In genomic region chr10:87634311-87634710, GRCh38 we compare ENCODE assay signal across 17 cellular contexts.
"Had no signal": no experiment of that assay in that cellular context is flagged by ENCODE, and none has a peak within 500 bp of the region (broad histone marks: within the 10 kb centered on the region; RNA-seq: fewer than 3 reads in every experiment).

No MANE protein-coding gene starts in this region.

- H3K9me3 ChIP-seq: left ventricle myocardium inferior, thyroid gland had no signal

- H3K27me3 ChIP-seq: hepatocyte, thyroid gland had no signal

- H3K36me3 ChIP-seq: left ventricle myocardium inferior, thyroid gland, WERI-Rb-1 had no signal

- H3K27ac ChIP-seq: hepatocyte, left ventricle myocardium inferior, thyroid gland, WERI-Rb-1 had no signal

- DNase-seq: activated CD4-positive, alpha-beta T cell treated with anti-CD3 and anti-CD28 coated beads, Interleukin-2, amount 50 U/mL, for 1 hour; activated CD4-positive, CD25-positive, alpha-beta regulatory T cell treated with anti-CD3 and anti-CD28 coated beads, Interleukin-2, amount 50 U/mL, for 72 hours; activated gamma-delta T cell treated with Interleukin-2 at 50 U/mL for 16 hours; activated T-cell treated with anti-CD3 and anti-CD28 coated beads, Interleukin-2, amount 50 U/mL, for 1 hour; erythroblast; glutamatergic neuron; immature natural killer cell; kidney glomerular epithelial cell; left ventricle myocardium inferior; mammary epithelial cell; retina; stimulated activated CD4-positive, alpha-beta T cell treated with anti-CD3 and anti-CD28 coated beads, Interleukin-1b, Interleukin-23, amount 100 ng/mL, for 48 hours; substantia nigra; T-cell; thyroid gland; WERI-Rb-1 had no signal

- H3K4me1 ChIP-seq: left ventricle myocardium inferior had no signal

- H3K4me3 ChIP-seq: hepatocyte, left ventricle myocardium inferior, thyroid gland had no signal
